Comparison of ENCODE assay signal across 2 cellular contexts in genomic region chr18:70296289-70296688, GRCh38.
TF ChIP-seq lines count a peak whose summit lies in the region.

No MANE protein-coding gene starts in this region.

TF ChIP-seq in HCT116, 20 proteins besides CTCF, POLR2A, EP300 and RAD21 (continued from another document):
- TF ChIP-seq ZBTB33 (IDR thresholded peaks at IDR 0.05; ENCODE audit: extremely low read depth, insufficient replicate concordance, low read length): no peak
- no peak for TF ChIP-seq REST (IDR thresholded peaks at IDR 0.05; ENCODE audit: low read depth)
- no peak for TF ChIP-seq MAX (IDR thresholded peaks at IDR 0.05)
- no peak for TF ChIP-seq SIN3A (IDR thresholded peaks at IDR 0.05; ENCODE audit: low read depth)
- TF ChIP-seq SP1 (IDR thresholded peaks at IDR 0.05; ENCODE audit: low read depth): no peak
- no peak for TF ChIP-seq ELF1 (IDR thresholded peaks at IDR 0.05; ENCODE audit: borderline replicate concordance, low read depth)
- no peak for TF ChIP-seq ZNF274 (IDR thresholded peaks at IDR 0.05; ENCODE audit: low read depth, low read length)
- TF ChIP-seq EZH2 (IDR thresholded peaks at IDR 0.05): no peak
- TF ChIP-seq, protein P1, sequence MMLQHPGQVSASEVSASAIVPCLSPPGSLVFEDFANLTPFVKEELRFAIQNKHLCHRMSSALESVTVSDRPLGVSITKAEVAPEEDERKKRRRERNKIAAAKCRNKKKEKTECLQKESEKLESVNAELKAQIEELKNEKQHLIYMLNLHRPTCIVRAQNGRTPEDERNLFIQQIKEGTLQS (IDR thresholded peaks at IDR 0.05): no peak
- no peak for TF ChIP-seq CBX3 (IDR thresholded peaks at IDR 0.05; ENCODE audit: low read depth)
- no peak for TF ChIP-seq TCF7L2 (IDR thresholded peaks at IDR 0.05; ENCODE audit: borderline replicate concordance, extremely low read depth, insufficient read depth, insufficient read length)
- TF ChIP-seq EGR1 (IDR thresholded peaks at IDR 0.05; ENCODE audit: low read depth): no peak
- no peak for TF ChIP-seq FOSL1 (IDR thresholded peaks at IDR 0.05; ENCODE audit: low read depth)
- TF ChIP-seq YY1 (IDR thresholded peaks at IDR 0.05; ENCODE audit: extremely low read depth, insufficient replicate concordance, low read depth, low read length): no peak
- no peak for TF ChIP-seq JUND (IDR thresholded peaks at IDR 0.05)
- TF ChIP-seq SRF (IDR thresholded peaks at IDR 0.05; ENCODE audit: low read depth): no peak

TF ChIP-seq in WTC11, 78 proteins besides CTCF, POLR2A, EP300 and RAD21 (continued from another document):
- no peak for TF ChIP-seq AR (CRISPR knock-in tag; IDR thresholded peaks at IDR 0.05)
- TF ChIP-seq TEAD1 (CRISPR knock-in tag; IDR thresholded peaks at IDR 0.05): no peak
- TF ChIP-seq TCF7 (CRISPR knock-in tag; IDR thresholded peaks at IDR 0.05; ENCODE audit: low read depth): no peak
- TF ChIP-seq, protein P2, sequence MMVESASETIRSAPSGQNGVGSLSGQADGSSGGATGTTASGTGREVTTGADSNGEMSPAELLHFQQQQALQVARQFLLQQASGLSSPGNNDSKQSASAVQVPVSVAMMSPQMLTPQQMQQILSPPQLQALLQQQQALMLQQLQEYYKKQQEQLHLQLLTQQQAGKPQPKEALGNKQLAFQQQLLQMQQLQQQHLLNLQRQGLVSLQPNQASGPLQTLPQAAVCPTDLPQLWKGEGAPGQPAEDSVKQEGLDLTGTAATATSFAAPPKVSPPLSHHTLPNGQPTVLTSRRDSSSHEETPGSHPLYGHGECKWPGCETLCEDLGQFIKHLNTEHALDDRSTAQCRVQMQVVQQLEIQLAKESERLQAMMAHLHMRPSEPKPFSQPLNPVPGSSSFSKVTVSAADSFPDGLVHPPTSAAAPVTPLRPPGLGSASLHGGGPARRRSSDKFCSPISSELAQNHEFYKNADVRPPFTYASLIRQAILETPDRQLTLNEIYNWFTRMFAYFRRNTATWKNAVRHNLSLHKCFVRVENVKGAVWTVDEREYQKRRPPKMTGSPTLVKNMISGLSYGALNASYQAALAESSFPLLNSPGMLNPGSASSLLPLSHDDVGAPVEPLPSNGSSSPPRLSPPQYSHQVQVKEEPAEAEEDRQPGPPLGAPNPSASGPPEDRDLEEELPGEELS (CRISPR knock-in tag; IDR thresholded peaks at IDR 0.05): no peak
- TF ChIP-seq KAT7 (CRISPR knock-in tag; IDR thresholded peaks at IDR 0.05; ENCODE audit: borderline replicate concordance): no peak
- no peak for TF ChIP-seq USF1 (CRISPR knock-in tag; IDR thresholded peaks at IDR 0.05)
- TF ChIP-seq ZSCAN18 (CRISPR knock-in tag; IDR thresholded peaks at IDR 0.05): no peak
